Comparison of ENCODE assay signal across 15 cellular contexts in the genomic region with DNA sequence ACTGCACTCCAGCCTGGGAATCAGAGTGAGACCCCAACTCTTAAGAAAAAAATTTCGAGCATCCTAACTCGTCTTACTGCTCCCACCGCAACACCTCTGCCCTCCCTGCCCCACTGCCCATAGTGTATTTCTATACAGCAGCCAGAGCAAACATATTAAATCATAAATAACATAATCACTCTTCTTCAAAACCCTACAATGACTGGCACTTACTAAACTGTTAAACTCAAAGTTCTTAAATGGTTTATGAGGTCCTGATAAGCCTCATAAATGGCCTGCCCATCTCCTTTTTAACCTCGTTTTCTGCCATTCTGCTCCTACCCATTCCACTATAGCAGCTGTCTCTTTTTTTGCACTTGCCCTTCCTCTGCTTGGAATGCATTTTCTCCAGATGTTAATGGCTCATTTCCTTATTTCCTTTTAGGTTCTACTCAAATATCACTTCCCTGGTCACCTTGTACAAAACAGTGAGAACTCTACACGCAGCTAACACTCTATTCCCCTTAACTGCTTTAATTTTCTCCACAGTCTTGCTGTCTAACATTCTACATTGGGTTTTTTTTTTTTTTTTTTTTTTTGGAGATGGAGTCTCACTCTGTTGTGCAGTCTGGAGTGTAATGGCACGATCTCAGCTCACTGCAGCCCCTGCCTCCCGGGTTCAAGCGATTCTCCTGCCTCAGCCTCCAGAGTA.
"Had no signal": no experiment of that assay in that cellular context is flagged by ENCODE, and none has a peak within 500 bp of the region (broad histone marks: within the 10 kb centered on the region; RNA-seq: fewer than 3 reads in every experiment).

No MANE protein-coding gene starts in this region.

- H3K9me3 Mint-ChIP-seq: activated CD8-positive, alpha-beta T cell treated with anti-CD3 and anti-CD28 coated beads for 36 hours; memory B cell; neural crest cell; T-helper 1 cell treated with Interleukin-12 subunit alpha and Interleukin-12 subunit beta and Interleukin-4 antibody, amounts not matched to agents 30 μg/mL and 1 μg/mL, for 36 hours had no signal

- ATAC-seq: activated CD8-positive, alpha-beta T cell treated with anti-CD3 and anti-CD28 coated beads for 36 hours; left ventricle myocardium superior had no signal

- H3K27me3 Mint-ChIP-seq: activated CD8-positive, alpha-beta T cell treated with anti-CD3 and anti-CD28 coated beads for 36 hours; memory B cell had no signal

- H3K4me3 Mint-ChIP-seq: activated CD8-positive, alpha-beta T cell treated with anti-CD3 and anti-CD28 coated beads for 36 hours; memory B cell; neural crest cell; T-helper 1 cell treated with Interleukin-12 subunit alpha and Interleukin-12 subunit beta and Interleukin-4 antibody, amounts not matched to agents 30 μg/mL and 1 μg/mL, for 36 hours had no signal

- H3K9me3 ChIP-seq: colonic mucosa, esophagus squamous epithelium, sigmoid colon, thoracic aorta had no signal

- H3K27ac Mint-ChIP-seq: activated CD8-positive, alpha-beta T cell treated with anti-CD3 and anti-CD28 coated beads for 36 hours; T-helper 1 cell treated with Interleukin-12 subunit alpha and Interleukin-12 subunit beta and Interleukin-4 antibody, amounts not matched to agents 30 μg/mL and 1 μg/mL, for 36 hours had no signal

- H3K27ac ChIP-seq: colonic mucosa, esophagus squamous epithelium, thoracic aorta, WERI-Rb-1 had no signal

- DNase-seq: activated CD4-positive, alpha-beta T cell treated with anti-CD3 and anti-CD28 coated beads for 4 hours; activated CD8-positive, alpha-beta T cell treated with anti-CD3 and anti-CD28 coated beads for 36 hours; activated naive CD4-positive, alpha-beta T cell treated with Interleukin-2 at 50 U/mL for 16 hours; caudate nucleus; colonic mucosa; esophagus squamous epithelium; hippocampal formation; left ventricle myocardium superior; sigmoid colon; stimulated activated CD4-positive, alpha-beta T cell treated with anti-CD3 and anti-CD28 coated beads, Interleukin-1b, Interleukin-23, amount 100 ng/mL, for 48 hours; WERI-Rb-1 had no signal

- H3K27me3 ChIP-seq: colonic mucosa, esophagus squamous epithelium, sigmoid colon had no signal

- H3K4me3 ChIP-seq: colonic mucosa, esophagus squamous epithelium, sigmoid colon, thoracic aorta had no signal
